In the genomic region with DNA sequence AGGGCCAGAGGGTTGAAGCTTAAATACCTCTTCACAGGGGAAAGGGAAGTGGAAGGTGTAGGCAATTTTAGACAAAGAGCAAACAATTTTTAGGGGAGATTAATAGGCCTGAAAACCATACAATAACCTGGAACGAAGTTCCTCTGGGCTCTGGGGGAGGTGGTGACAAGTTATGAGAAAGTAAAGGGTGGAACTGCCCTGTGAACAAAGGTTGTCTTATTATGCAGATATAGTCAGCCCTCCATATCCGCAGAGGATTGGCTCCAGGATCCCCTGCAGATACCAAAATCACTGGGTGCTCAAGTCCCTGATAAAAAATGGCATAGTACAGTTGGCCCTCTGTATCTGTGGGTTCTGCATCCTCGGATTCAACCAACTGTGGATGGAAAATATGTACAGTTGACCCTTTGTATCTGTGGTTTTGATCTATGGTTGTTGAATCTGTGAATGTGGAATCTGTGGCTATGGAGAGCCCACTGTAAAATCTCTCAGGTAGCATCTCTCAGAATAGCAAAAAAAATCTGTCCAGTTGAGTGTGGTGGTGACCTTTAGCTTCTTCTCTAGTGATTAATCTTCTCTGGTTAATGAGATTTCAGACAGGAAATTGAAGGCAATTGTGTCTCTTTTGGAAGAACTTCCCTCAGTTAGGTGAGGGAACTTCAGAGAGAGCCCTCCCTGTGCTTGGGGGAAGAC, we compare ENCODE assay signal across 1 cellular context.
TF ChIP-seq lines count a peak whose summit lies in the region.

No MANE protein-coding gene starts in this region.

TF ChIP-seq in IMR-90, 13 proteins besides CTCF, POLR2A, EP300 and RAD21:
- TF ChIP-seq CHD1 (IDR thresholded peaks at IDR 0.05; ENCODE audit: low read depth, low read length) (no peak), MAZ (IDR thresholded peaks at IDR 0.05; ENCODE audit: borderline replicate concordance, low read depth, low read length) (no peak), CEBPB (IDR thresholded peaks at IDR 0.05; ENCODE audit: low read depth, low read length) (no peak), MXI1 (IDR thresholded peaks at IDR 0.05; ENCODE audit: borderline replicate concordance, low read depth, low read length) (no peak), FOS (IDR thresholded peaks at IDR 0.05; ENCODE audit: low read depth, low read length) (no peak), RFX5 (IDR thresholded peaks at IDR 0.05; ENCODE audit: low read depth, low read length) (no peak), NFE2L2 (IDR thresholded peaks at IDR 0.05; ENCODE audit: low read depth, low read length) (no peak), SMC3 (IDR thresholded peaks at IDR 0.05; ENCODE audit: low read depth, low read length) (no peak), BHLHE40 (IDR thresholded peaks at IDR 0.05; ENCODE audit: low read depth, low read length) (no peak), RCOR1 (IDR thresholded peaks at IDR 0.05; ENCODE audit: insufficient replicate concordance, low read length) (no peak), MAFK (IDR thresholded peaks at IDR 0.05; ENCODE audit: low read depth, low read length) (no peak)
- TF ChIP-seq, protein P1, sequence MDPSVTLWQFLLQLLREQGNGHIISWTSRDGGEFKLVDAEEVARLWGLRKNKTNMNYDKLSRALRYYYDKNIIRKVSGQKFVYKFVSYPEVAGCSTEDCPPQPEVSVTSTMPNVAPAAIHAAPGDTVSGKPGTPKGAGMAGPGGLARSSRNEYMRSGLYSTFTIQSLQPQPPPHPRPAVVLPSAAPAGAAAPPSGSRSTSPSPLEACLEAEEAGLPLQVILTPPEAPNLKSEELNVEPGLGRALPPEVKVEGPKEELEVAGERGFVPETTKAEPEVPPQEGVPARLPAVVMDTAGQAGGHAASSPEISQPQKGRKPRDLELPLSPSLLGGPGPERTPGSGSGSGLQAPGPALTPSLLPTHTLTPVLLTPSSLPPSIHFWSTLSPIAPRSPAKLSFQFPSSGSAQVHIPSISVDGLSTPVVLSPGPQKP (IDR thresholded peaks at IDR 0.05; ENCODE audit: borderline replicate concordance, low read depth, low read length), result no peak
- TF ChIP-seq, protein P2, sequence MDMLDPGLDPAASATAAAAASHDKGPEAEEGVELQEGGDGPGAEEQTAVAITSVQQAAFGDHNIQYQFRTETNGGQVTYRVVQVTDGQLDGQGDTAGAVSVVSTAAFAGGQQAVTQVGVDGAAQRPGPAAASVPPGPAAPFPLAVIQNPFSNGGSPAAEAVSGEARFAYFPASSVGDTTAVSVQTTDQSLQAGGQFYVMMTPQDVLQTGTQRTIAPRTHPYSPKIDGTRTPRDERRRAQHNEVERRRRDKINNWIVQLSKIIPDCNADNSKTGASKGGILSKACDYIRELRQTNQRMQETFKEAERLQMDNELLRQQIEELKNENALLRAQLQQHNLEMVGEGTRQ (IDR thresholded peaks at IDR 0.05; ENCODE audit: low read depth, low read length), result no peak
